ENCODE assay signal across 25 cellular contexts in the genomic region with DNA sequence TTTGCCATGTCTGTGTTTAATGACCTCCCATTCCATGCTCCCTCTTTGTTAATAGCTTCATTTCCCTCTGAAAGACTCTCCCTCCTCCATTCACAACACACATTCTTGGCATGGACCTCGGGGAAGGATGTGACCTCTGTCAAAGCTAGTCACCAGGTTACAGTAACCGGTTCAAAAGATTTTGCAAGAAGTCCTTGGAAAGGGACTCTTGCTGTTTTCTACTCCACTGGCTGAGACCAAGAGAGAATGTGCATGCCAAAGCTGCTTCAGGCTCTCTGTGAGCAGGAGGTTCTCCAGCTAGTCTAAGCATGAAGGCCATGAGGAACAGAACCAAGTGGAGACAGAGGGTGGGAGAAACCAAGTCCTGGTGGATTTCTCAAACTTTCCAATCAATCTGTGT.
"Had no signal": no experiment of that assay in that cellular context is flagged by ENCODE, and none has a peak within 500 bp of the region (broad histone marks: within the 10 kb centered on the region; RNA-seq: fewer than 3 reads in every experiment).

No MANE protein-coding gene starts in this region.

- H3K36me3 ChIP-seq: ascending aorta, brain microvascular endothelial cell, heart left ventricle, WERI-Rb-1 had no signal

- H3K4me3 ChIP-seq: ascending aorta, heart left ventricle had no signal

- H3K9me3 ChIP-seq: ascending aorta had no signal

- H3K4me1 ChIP-seq: ascending aorta, heart left ventricle had no signal

- DNase-seq: activated B cell treated with CpG ODN at 0.5 μM for 24 hours; activated CD4-positive, alpha-beta T cell treated with anti-CD3 and anti-CD28 coated beads for 48 hours; activated CD4-positive, alpha-beta T cell treated with anti-CD3 and anti-CD28 coated beads, Interleukin-2, amount 50 U/mL, for 1 hour; activated CD4-positive, alpha-beta T cell treated with anti-CD3 and anti-CD28 coated beads, Interleukin-2, amount 50 U/mL, for 48 hours; activated CD8-positive, alpha-beta memory T cell treated with anti-CD3 and anti-CD28 coated beads for 24 hours; activated CD8-positive, alpha-beta T cell treated with anti-CD3 and anti-CD28 coated beads for 36 hours; activated effector memory CD4-positive, alpha-beta T cell treated with Interleukin-2 at 50 U/mL for 16 hours; activated naive CD4-positive, alpha-beta T cell treated with anti-CD3 and anti-CD28 coated beads for 36 hours; activated naive CD8-positive, alpha-beta T cell treated with anti-CD3 and anti-CD28 coated beads for 36 hours; activated naive CD8-positive, alpha-beta T cell treated with anti-CD3 and anti-CD28 coated beads, Interleukin-2, amount 50 U/mL, for 24 hours; activated T-cell treated with anti-CD3 and anti-CD28 coated beads, Interleukin-2, amount 50 U/mL, for 4 hours; brain microvascular endothelial cell; cortex of kidney; effector CD8-positive, alpha-beta T cell; foreskin fibroblast; glutamatergic neuron; heart left ventricle; T-helper 1 cell; T-helper 17 cell; T1000; WERI-Rb-1 had no signal

- ATAC-seq: activated CD4-positive, CD25-positive, alpha-beta regulatory T cell treated with anti-CD3 and anti-CD28 coated beads, Interleukin-2, amount 50 U/mL, for 24 hours; activated CD8-positive, alpha-beta T cell treated with anti-CD3 and anti-CD28 coated beads for 36 hours; activated naive CD8-positive, alpha-beta T cell treated with anti-CD3 and anti-CD28 coated beads, Interleukin-2, amount 50 U/mL, for 24 hours; activated T-cell treated with anti-CD3 and anti-CD28 coated beads, Interleukin-2, amount 50 U/mL, for 4 hours; activated T-helper 17 cell treated with anti-CD3 and anti-CD28 coated beads, Interleukin-2, amount 50 U/mL, for 72 hours; esophagus mucosa; heart left ventricle; T-helper 17 cell had no signal

- H3K27me3 ChIP-seq: ascending aorta, brain microvascular endothelial cell, heart left ventricle had no signal

- H3K27ac ChIP-seq: ascending aorta, brain microvascular endothelial cell, heart left ventricle, WERI-Rb-1 had no signal
